Comparison of ENCODE assay signal across 1 cellular context in genomic region chr1:246068619-246069509, GRCh38.
TF ChIP-seq lines count a peak whose summit lies in the region.

No MANE protein-coding gene starts in this region.

TF ChIP-seq in K562, 482 proteins besides CTCF, POLR2A, EP300 and RAD21 (continued from another document):
- peak; percentile 84; the same call in 1 of the 2 replicates for TF ChIP-seq POLR2AphosphoS5 (IDR thresholded peaks at IDR 0.05; ENCODE audit: control insufficient read depth, insufficient read depth, low read depth, low read length)
- TF ChIP-seq JUND (IDR thresholded peaks at IDR 0.05; ENCODE audit: borderline replicate concordance, low read depth, low read length) = peak; percentile 60; the same call in 1 of the 2 replicates
- TF ChIP-seq JUND (tag; IDR thresholded peaks at IDR 0.05; ENCODE audit: borderline replicate concordance, low read depth, low read length) = no peak; the same call in 2 of the 3 replicates
- TF ChIP-seq NELFE (IDR thresholded peaks at IDR 0.05; ENCODE audit: insufficient read depth, insufficient read length) = no peak
- no peak for TF ChIP-seq ZKSCAN3 (CRISPR knock-in tag; IDR thresholded peaks at IDR 0.05)
- TF ChIP-seq TOE1 (IDR thresholded peaks at IDR 0.05; ENCODE audit: borderline replicate concordance) = no peak
- TF ChIP-seq TOE1 (CRISPR knock-in tag; IDR thresholded peaks at IDR 0.05; ENCODE audit: borderline replicate concordance, low read depth) = no peak
- peak; percentile 51 for TF ChIP-seq NEUROD1 (IDR thresholded peaks at IDR 0.05; ENCODE audit: borderline replicate concordance, low read depth, low read length, partially characterized antibody)
- 0 out of 2 replicates have a peak, but pooled peaks have one; percentile 17 for TF ChIP-seq SMAD4 (CRISPR knock-in tag; conservative IDR thresholded peaks at IDR 0.05)
- peak; percentile 85 for TF ChIP-seq NCOR1 (IDR thresholded peaks at IDR 0.05)
- no peak for TF ChIP-seq CCAR2 (IDR thresholded peaks at IDR 0.05; ENCODE audit: low read depth, low read length)
- TF ChIP-seq KLF16 (IDR thresholded peaks at IDR 0.05) = peak; percentile 44; the same call in 1 of the 2 replicates
- TF ChIP-seq CBFA2T2 (conservative IDR thresholded peaks at IDR 0.05) = peak; percentile 86
TF ChIP-seq in K562: peak in this region for 44.
